In the genomic region with DNA sequence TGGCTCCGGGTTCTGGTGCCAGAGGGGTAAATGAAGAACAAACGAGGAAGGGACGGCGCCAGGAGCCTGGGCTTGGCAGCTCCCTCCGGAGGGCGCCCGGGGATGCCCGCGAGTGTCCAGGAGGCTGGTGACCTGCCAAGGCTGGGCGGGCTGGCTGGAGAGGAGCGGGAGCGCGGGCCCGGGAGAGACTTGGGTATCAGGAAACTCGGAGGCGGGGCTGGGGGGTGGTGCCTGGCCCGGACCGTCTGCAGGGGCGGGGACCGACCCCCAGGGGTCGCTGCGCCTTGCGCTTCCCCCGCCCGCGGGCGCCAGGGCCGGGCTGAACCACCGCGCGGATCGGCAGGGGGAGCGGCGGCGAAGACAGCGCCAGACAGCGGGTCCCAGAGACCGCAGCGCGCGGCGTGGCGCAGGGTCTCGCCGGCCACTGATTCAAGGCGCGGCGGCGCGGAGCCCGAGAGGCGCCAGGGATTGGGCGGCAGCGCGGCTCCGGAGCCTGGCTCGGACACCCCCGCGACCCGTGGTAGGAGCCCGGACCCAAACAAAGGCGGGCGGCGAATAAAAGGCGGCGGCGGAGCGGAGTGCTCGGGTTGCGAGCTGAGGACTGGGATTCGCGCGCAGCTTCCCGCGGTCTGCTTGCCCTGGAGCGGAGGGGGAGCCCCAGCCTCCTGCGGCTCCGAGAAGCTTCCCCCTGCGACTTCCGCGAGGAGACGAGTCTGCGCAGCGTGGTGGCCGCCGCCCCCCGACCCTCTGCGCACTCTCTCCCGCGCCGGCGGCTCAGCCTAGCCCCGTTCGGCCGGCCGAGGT, we compare ENCODE assay signal across 1 cellular context.
A peak's percentile ranks its signal among the peaks of the same experiment; 100 is the strongest.
TF ChIP-seq lines count a peak whose summit lies in the region.

A gene with protein sequence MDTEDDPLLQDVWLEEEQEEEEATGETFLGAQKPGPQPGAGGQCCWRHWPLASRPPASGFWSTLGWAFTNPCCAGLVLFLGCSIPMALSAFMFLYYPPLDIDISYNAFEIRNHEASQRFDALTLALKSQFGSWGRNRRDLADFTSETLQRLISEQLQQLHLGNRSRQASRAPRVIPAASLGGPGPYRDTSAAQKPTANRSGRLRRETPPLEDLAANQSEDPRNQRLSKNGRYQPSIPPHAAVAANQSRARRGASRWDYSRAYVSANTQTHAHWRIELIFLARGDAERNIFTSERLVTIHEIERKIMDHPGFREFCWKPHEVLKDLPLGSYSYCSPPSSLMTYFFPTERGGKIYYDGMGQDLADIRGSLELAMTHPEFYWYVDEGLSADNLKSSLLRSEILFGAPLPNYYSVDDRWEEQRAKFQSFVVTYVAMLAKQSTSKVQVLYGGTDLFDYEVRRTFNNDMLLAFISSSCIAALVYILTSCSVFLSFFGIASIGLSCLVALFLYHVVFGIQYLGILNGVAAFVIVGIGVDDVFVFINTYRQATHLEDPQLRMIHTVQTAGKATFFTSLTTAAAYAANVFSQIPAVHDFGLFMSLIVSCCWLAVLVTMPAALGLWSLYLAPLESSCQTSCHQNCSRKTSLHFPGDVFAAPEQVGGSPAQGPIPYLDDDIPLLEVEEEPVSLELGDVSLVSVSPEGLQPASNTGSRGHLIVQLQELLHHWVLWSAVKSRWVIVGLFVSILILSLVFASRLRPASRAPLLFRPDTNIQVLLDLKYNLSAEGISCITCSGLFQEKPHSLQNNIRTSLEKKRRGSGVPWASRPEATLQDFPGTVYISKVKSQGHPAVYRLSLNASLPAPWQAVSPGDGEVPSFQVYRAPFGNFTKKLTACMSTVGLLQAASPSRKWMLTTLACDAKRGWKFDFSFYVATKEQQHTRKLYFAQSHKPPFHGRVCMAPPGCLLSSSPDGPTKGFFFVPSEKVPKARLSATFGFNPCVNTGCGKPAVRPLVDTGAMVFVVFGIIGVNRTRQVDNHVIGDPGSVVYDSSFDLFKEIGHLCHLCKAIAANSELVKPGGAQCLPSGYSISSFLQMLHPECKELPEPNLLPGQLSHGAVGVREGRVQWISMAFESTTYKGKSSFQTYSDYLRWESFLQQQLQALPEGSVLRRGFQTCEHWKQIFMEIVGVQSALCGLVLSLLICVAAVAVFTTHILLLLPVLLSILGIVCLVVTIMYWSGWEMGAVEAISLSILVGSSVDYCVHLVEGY (N-terminal part only) (plus strand): TSS at position 585 of the 804 bp plus-strand sequence. CDS start 21,838 bp downstream, outside the sequence.

TF ChIP-seq in HepG2, 621 proteins besides CTCF, POLR2A, EP300 and RAD21 (continued from another document):
- peak; percentile 10; the same call in 1 of the 2 replicates for TF ChIP-seq FOXO1 (CRISPR knock-in tag; IDR thresholded peaks at IDR 0.05)
- TF ChIP-seq HOXA3 (CRISPR knock-in tag; IDR thresholded peaks at IDR 0.05) = peak; percentile 52
- peak; percentile 41; the same call in 1 of the 2 replicates for TF ChIP-seq HNRNPUL1 (IDR thresholded peaks at IDR 0.05; ENCODE audit: low read depth, low read length)
- 0 out of 2 replicates have a peak, but pooled peaks have one; percentile 30 for TF ChIP-seq ZSCAN31 (CRISPR knock-in tag; IDR thresholded peaks at IDR 0.05; ENCODE audit: low read depth)
- TF ChIP-seq, protein P1, sequence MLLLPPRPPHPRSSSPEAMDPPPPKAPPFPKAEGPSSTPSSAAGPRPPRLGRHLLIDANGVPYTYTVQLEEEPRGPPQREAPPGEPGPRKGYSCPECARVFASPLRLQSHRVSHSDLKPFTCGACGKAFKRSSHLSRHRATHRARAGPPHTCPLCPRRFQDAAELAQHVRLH (CRISPR knock-in tag; IDR thresholded peaks at IDR 0.05; ENCODE audit: borderline replicate concordance, low read depth) = no peak
- TF ChIP-seq ZNF552 (CRISPR knock-in tag; IDR thresholded peaks at IDR 0.05; ENCODE audit: borderline replicate concordance) = 0 out of 2 replicates have a peak, but pooled peaks have one; percentile 39
- TF ChIP-seq, protein P2, sequence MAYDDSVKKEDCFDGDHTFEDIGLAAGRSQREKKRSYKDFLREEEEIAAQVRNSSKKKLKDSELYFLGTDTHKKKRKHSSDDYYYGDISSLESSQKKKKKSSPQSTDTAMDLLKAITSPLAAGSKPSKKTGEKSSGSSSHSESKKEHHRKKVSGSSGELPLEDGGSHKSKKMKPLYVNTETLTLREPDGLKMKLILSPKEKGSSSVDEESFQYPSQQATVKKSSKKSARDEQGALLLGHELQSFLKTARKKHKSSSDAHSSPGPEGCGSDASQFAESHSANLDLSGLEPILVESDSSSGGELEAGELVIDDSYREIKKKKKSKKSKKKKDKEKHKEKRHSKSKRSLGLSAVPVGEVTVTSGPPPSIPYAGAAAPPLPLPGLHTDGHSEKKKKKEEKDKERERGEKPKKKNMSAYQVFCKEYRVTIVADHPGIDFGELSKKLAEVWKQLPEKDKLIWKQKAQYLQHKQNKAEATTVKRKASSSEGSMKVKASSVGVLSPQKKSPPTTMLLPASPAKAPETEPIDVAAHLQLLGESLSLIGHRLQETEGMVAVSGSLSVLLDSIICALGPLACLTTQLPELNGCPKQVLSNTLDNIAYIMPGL (CRISPR knock-in tag; IDR thresholded peaks at IDR 0.05; ENCODE audit: borderline replicate concordance in 1 of 2, low read depth in 1 of 2) = peak; percentile 38 to 63; a peak in 2 of 4 replicates
TF ChIP-seq in HepG2: peak in this region for 100.
